8 cellular contexts compared by ENCODE assay signal in the genomic region with DNA sequence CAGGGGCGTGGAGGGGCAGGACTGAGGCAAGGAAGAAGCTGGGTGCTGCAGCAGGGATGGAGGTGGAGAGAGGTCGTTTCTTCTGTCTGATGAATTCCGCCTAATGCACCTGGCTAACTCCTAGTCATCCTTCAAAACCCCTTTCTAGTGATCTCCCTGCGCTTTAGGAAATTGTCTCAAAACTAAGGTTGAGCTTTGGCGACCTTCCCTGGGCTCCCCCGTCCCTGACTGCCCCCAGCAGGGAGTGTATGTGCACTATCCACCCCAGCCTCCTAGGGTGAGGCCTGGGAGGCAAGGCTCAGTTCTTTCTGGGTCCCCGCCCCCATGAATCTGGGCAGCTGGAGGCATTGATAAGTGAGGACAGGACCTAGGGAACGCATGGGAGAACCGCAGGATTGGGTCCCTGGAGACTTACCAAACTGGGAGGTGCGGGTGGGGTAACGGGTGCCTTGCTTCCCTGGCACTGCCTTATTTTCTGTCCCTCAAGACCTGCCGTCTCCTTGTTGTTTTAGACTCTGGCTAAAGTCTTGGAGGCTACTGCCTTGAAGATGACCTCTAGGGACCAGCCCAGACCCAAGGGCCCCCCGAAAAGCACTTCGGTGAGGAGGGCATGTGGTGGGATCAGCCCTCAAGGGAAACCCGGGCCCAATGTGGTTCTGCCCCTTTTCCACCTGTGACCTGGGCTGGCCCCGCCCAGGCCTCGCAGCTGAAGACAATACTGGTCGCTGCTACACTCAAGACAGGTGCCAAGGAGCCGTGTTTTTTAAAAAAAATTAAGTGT. TPM values are rescaled to one million over a fixed set of nuclear protein-coding genes. Genes with fewer than 3 reads are reported as not detected.
DNase-seq lines count a peak whose midpoint lies in the region; ATAC-seq and TF ChIP-seq lines count a peak whose summit lies in the region.

No MANE protein-coding gene starts in this region.

- CTCF ChIA-PET in activated CD4-positive, alpha-beta T cell treated with anti-CD3 and anti-CD28 coated beads for 36 hours (lab: Charles Lee) = interaction anchor here (0.6 to 2.8 kb wide), 6 partner anchors 15 to 132 kb away, joined by 3 to 15 read pairs (median 6); no protein-coding TSS in a partner anchor
- CTCF ChIA-PET in SK-N-SH (lab: Yijun Ruan, JAX) = interaction anchor here (1.3 to 4.8 kb wide), 4 partner anchors 8 to 131 kb away, joined by 3 to 20 read pairs (median 6); no protein-coding TSS in a partner anchor

- H3K36me3 Mint-ChIP-seq in activated CD4-positive, alpha-beta T cell treated with anti-CD3 and anti-CD28 coated beads for 36 hours (ENCODE audit: low read depth) = no peaks in the 10 kb centered on the region

- peak overlapping the region; percentile 56; the same call in 1 of the 2 replicates for H2AFZ ChIP-seq in SK-N-SH (ENCODE audit: low read depth)

- intact Hi-C loops in activated CD4-positive, alpha-beta T cell treated with anti-CD3 and anti-CD28 coated beads for 36 hours (cut with DNase I, micrococcal nuclease) = loop anchor here in 1 of 2 experiments (1.0 to 2.0 kb wide), 11 partner anchors 16 to 307 kb away; partner anchors contain the start of genes GNG7, NCLN, THOP1 and TLE5

- no peak overlapping the region for H3K9ac ChIP-seq in SK-N-SH
- no peak overlapping the region for H3K9ac ChIP-seq in iPS-15b (ENCODE audit: low read depth, low read length)

- peaks cover 4% of the 10 kb centered on the region for H3K27me3 Mint-ChIP-seq in activated CD4-positive, alpha-beta T cell treated with anti-CD3 and anti-CD28 coated beads for 36 hours

- peaks cover 5 to 13% of the 10 kb centered on the region in 2 experiments; a peak in 3 of 4 replicates for H3K4me1 ChIP-seq in SK-N-SH (ENCODE audit: control insufficient read depth in 1 of 2, insufficient read depth in 2 of 2, low read depth in 1 of 2, low read length in 1 of 2)
- peaks cover 4% of the 10 kb centered on the region for H3K4me1 ChIP-seq in iPS-15b (ENCODE audit: control insufficient read depth, insufficient read depth, low read length)
- H3K4me1 ChIP-seq in thoracic aorta (ENCODE audit: control insufficient read depth in 1 of 2, low read depth in 2 of 2) = peaks cover 28 to 32% of the 10 kb centered on the region in 2 donors

- peak overlapping the region; percentile 77 for H3K4me3 Mint-ChIP-seq in activated CD4-positive, alpha-beta T cell treated with anti-CD3 and anti-CD28 coated beads for 36 hours

- H3K27me3 ChIP-seq in SK-N-SH (ENCODE audit: insufficient read depth) (no peaks in the 10 kb centered on the region), iPS-15b (ENCODE audit: control insufficient read depth, insufficient read depth, low read length) (peaks cover 7% of the 10 kb centered on the region), thoracic aorta (replicated peaks; ENCODE audit: insufficient read depth) (no peaks in the 10 kb centered on the region)

- H3K79me2 ChIP-seq in SK-N-SH (ENCODE audit: insufficient read depth) = no peaks in the 10 kb centered on the region

- peak overlapping the region; percentile 92; the same call in 1 of the 2 replicates for H3K4me2 ChIP-seq in SK-N-SH

- H3K9me3 Mint-ChIP-seq in activated CD4-positive, alpha-beta T cell treated with anti-CD3 and anti-CD28 coated beads for 36 hours (ENCODE audit: low read depth) = no peaks in the 10 kb centered on the region

- 81% methylated on average over 13 of the region's 19 CpGs for WGBS in SK-N-SH (ENCODE audit: low lambda C conversion rate)

- H3K36me3 ChIP-seq in SK-N-SH (replicated peaks in 1 of 2; ENCODE audit: control insufficient read depth in 1 of 2, insufficient read depth in 2 of 2, low read length in 1 of 2) (no peaks in the 10 kb centered on the region), iPS-15b (ENCODE audit: control insufficient read depth, insufficient read depth, low read length) (no peaks in the 10 kb centered on the region), thoracic aorta (no peaks in the 10 kb centered on the region)

- H3K4me3 ChIP-seq in SK-N-SH (ENCODE audit: low read depth in 2 of 2, low read length in 1 of 2) (0 out of 4 replicates have a peak overlapping the region, but pooled peaks of 1 of the 2 experiments have one; percentile 10), iPS-15b (ENCODE audit: low read depth, low read length) (peak overlapping the region; percentile 49), thoracic aorta (peak overlapping the region; percentile 69)

- POLR2A ChIA-PET in activated CD4-positive, alpha-beta T cell treated with anti-CD3 and anti-CD28 coated beads for 36 hours (lab: Charles Lee) = no interaction called here
- POLR2A ChIA-PET in SK-N-SH (lab: Yijun Ruan, JAX) = no interaction called here

- H3K27ac ChIP-seq in SK-N-SH (ENCODE audit: low read depth in 2 of 2, low read length in 1 of 2) (no peak overlapping the region), thoracic aorta (peak overlapping the region in 1 of 2 donors; percentile 41)

- no peaks in the 10 kb centered on the region for H3K9me3 ChIP-seq in SK-N-SH
- H3K9me3 ChIP-seq in iPS-15b (ENCODE audit: control insufficient read depth, insufficient read depth, low read length) = no peaks in the 10 kb centered on the region
- H3K9me3 ChIP-seq in thoracic aorta = no peaks in the 10 kb centered on the region

- no peak for TF ChIP-seq EP300 in SK-N-SH (IDR thresholded peaks at IDR 0.05; ENCODE audit: borderline replicate concordance in 1 of 2, low read depth in 1 of 2, low read length in 1 of 2)

- TF ChIP-seq RAD21 in SK-N-SH (IDR thresholded peaks at IDR 0.05; ENCODE audit: low read length) = no peak

- TF ChIP-seq CTCF in SK-N-SH (IDR thresholded peaks at IDR 0.05) (no peak), thoracic aorta (IDR thresholded peaks at IDR 0.05) (no peak)

- H3K4me1 Mint-ChIP-seq in activated CD4-positive, alpha-beta T cell treated with anti-CD3 and anti-CD28 coated beads for 36 hours = peaks cover 14% of the 10 kb centered on the region

- no peak for ATAC-seq in activated CD4-positive, alpha-beta T cell treated with anti-CD3 and anti-CD28 coated beads for 36 hours
- ATAC-seq in thoracic aorta (ENCODE audit: insufficient number of reproducible peaks, low FRiP score, low read depth) = no peak
- no peak for ATAC-seq in HG03571 (IDR thresholded peaks at IDR 0.05; ENCODE audit: unreplicated experiment)

- H3K9me2 ChIP-seq in SK-N-SH = no peaks in the 10 kb centered on the region

- peaks cover 12% of the 10 kb centered on the region for H3F3A ChIP-seq in SK-N-SH (replicated peaks; ENCODE audit: insufficient read depth)

- H3K27ac Mint-ChIP-seq in activated CD4-positive, alpha-beta T cell treated with anti-CD3 and anti-CD28 coated beads for 36 hours = no peak overlapping the region

- peak; percentile 21 for DNase-seq in activated CD4-positive, alpha-beta T cell treated with anti-CD3 and anti-CD28 coated beads for 36 hours
- no peak for DNase-seq in activated CD4-positive, alpha-beta T cell treated with anti-CD3 and anti-CD28 coated beads, Interleukin-2, amount 50 U/mL, for 1 hour
- DNase-seq in SK-N-SH = no peak
- no peak for DNase-seq in thoracic aorta (ENCODE audit: low spot score)
- no peak for DNase-seq in middle frontal gyrus (ENCODE audit: extremely low spot score, low spot score)
- DNase-seq in NCI-H1930 (lab: John Stamatoyannopoulos, UW) = no peak

- H4K20me1 ChIP-seq in SK-N-SH (ENCODE audit: insufficient read depth) = no peaks in the 10 kb centered on the region

TF ChIP-seq in SK-N-SH, 30 proteins besides CTCF, POLR2A, EP300 and RAD21 (continues in another document):
- TF ChIP-seq RXRA (IDR thresholded peaks at IDR 0.05; ENCODE audit: borderline replicate concordance, low read depth) (no peak), USF1 (IDR thresholded peaks at IDR 0.05; ENCODE audit: borderline replicate concordance, low read depth) (no peak), GATA2 (CRISPR knock-in tag; IDR thresholded peaks at IDR 0.05) (no peak), NFIC (IDR thresholded peaks at IDR 0.05; ENCODE audit: borderline replicate concordance) (no peak)

RNA-seq across cellular contexts. Expression of gene TLE6, which starts 0.5 kb away (rescaled TPM):
- total RNA-seq in activated CD4-positive, alpha-beta T cell treated with anti-CD3 and anti-CD28 coated beads for 36 hours = 1 to 10 TPM; 2.6 to 3.5 TPM
- 2.6 and 3.3 TPM in 2 replicates for polyA plus RNA-seq in SK-N-SH (2012; rRNA removed)
- 0.95 and 1.2 TPM in 2 replicates for polyA plus RNA-seq in SK-N-SH (2012; cell fraction: cytosol; rRNA removed)
- 9.8 and 10.4 TPM in 2 replicates for polyA plus RNA-seq in SK-N-SH (2012; cell fraction: nucleus; rRNA removed)
- total RNA-seq in thoracic aorta = 1 to 10 TPM; 5.3 to 7.8 TPM

RNA-seq across cellular contexts. Expression of gene ZNF77, which starts 33.1 kb away (rescaled TPM):
- total RNA-seq in activated CD4-positive, alpha-beta T cell treated with anti-CD3 and anti-CD28 coated beads for 36 hours = 1 to 10 TPM; 4.3 to 4.8 TPM
- polyA plus RNA-seq in SK-N-SH (2012; rRNA removed) = 4.4 and 6.6 TPM in 2 replicates
- 4.8 and 5.0 TPM in 2 replicates for polyA plus RNA-seq in SK-N-SH (2012; cell fraction: cytosol; rRNA removed)
- polyA plus RNA-seq in SK-N-SH (2012; cell fraction: nucleus; rRNA removed) = 8.4 and 10.1 TPM in 2 replicates
- 1 to 10 TPM; 1.2 to 4.6 TPM for total RNA-seq in thoracic aorta

RNA-seq across cellular contexts. Expression of gene TLE2, which starts 51.2 kb away (rescaled TPM):
- 1 to 10 TPM; 4.7 to 6.3 TPM for total RNA-seq in activated CD4-positive, alpha-beta T cell treated with anti-CD3 and anti-CD28 coated beads for 36 hours
- 1.7 and 2.3 TPM in 2 replicates for polyA plus RNA-seq in SK-N-SH (2012; rRNA removed)
- 0.97 and 1.9 TPM in 2 replicates for polyA plus RNA-seq in SK-N-SH (2012; cell fraction: cytosol; rRNA removed)
- polyA plus RNA-seq in SK-N-SH (2012; cell fraction: nucleus; rRNA removed) = 10.0 and 17.5 TPM in 2 replicates
- total RNA-seq in thoracic aorta = 100 to 1,000 TPM in 1 of 2 donors, 10 to 100 TPM in 1; 46.7 to 154 TPM

Comparison
In these comparisons a context has a peak if more than half of its experiments do, and no peak if none do; other contexts are left out.
1. RNA of gene TLE2, which starts 51.2 kb away (total RNA-seq): 46.7 to 154 TPM in thoracic aorta; 4.7 to 6.3 TPM in activated CD4-positive, alpha-beta T cell treated with anti-CD3 and anti-CD28 coated beads for 36 hours; every median in the first group is over 4 times any median in the second.